Comparison of ENCODE assay signal across 23 cellular contexts in genomic region chr11:68579455-68579854, GRCh38.
DNase-seq lines count a peak whose midpoint lies in the region; ATAC-seq and TF ChIP-seq lines count a peak whose summit lies in the region.
"Had no signal": no experiment of that assay in that cellular context is flagged by ENCODE, and none has a peak within 500 bp of the region (broad histone marks: within the 10 kb centered on the region; RNA-seq: fewer than 3 reads in every experiment).

No MANE protein-coding gene starts in this region.

- ATAC-seq in PC-3 (peak; percentile 98), GM21423 (IDR thresholded peaks at IDR 0.05; ENCODE audit: unreplicated experiment) (no peak)
- ATAC-seq: activated CD8-positive, alpha-beta T cell treated with anti-CD3 and anti-CD28 coated beads for 36 hours; effector memory CD8-positive, alpha-beta T cell had no signal

- H3K79me2 ChIP-seq in PC-3 (ENCODE audit: low read length), result peaks cover 12% of the 10 kb centered on the region; the same call in 1 of the 2 replicates
- H3K79me2 ChIP-seq in osteoblast (ENCODE audit: insufficient read depth, low read length), result peaks cover 38% of the 10 kb centered on the region

- peaks cover 67% of the 10 kb centered on the region for H3K36me3 Mint-ChIP-seq in nephron progenitor cell (ENCODE audit: low read depth)
- peaks cover 62 to 94% of the 10 kb centered on the region in 2 donors for H3K36me3 Mint-ChIP-seq in CD4-positive, alpha-beta memory T cell

- H3K4me2 ChIP-seq in PC-3 (ENCODE audit: low read length) (peak overlapping the region; percentile 51), osteoblast (ENCODE audit: insufficient read depth, low read length) (no peak overlapping the region)
- H3K4me2 ChIP-seq: KMS-11 had no signal

- CTCF ChIA-PET in PC-3 (lab: Charles Lee), result no interaction called here
- CTCF ChIA-PET in CD4-positive, alpha-beta memory T cell (lab: Charles Lee; ENCODE audit: partially characterized antibody), result no interaction called here

- peak overlapping the region; percentile 17; the same call in 1 of the 2 replicates for H3K4me3 ChIP-seq in PC-3 (ENCODE audit: low read length)
- H3K4me3 ChIP-seq in epithelial cell of esophagus (ENCODE audit: low read length), result no peak overlapping the region
- H3K4me3 ChIP-seq in osteoblast (ENCODE audit: insufficient read depth, low read length), result no peak overlapping the region
- no peak overlapping the region for H3K4me3 ChIP-seq in CD4-positive, alpha-beta memory T cell (ENCODE audit: low read length in 2 of 2)
- H3K4me3 ChIP-seq: coronary artery, esophagus muscularis mucosa, transverse colon had no signal

- H3K27ac Mint-ChIP-seq in nephron progenitor cell, result no peak overlapping the region
- H3K27ac Mint-ChIP-seq in CD4-positive, alpha-beta memory T cell, result no peak overlapping the region

- no peaks in the 10 kb centered on the region for H3K27me3 Mint-ChIP-seq in nephron progenitor cell (ENCODE audit: low read depth, poor library complexity)
- H3K27me3 Mint-ChIP-seq in CD4-positive, alpha-beta memory T cell, result no peaks in the 10 kb centered on the region
- H3K27me3 Mint-ChIP-seq: activated CD8-positive, alpha-beta T cell treated with anti-CD3 and anti-CD28 coated beads for 36 hours; activated naive CD8-positive, alpha-beta T cell treated with anti-CD3 and anti-CD28 coated beads, Interleukin-2, amount 10 ng/mL, durations not matched to agents 7 days and 5 days; CD4-positive, CD25-positive, alpha-beta regulatory T cell; effector memory CD8-positive, alpha-beta T cell had no signal

- H3K9me3 ChIP-seq in PC-3 (ENCODE audit: low read length) (no peaks in the 10 kb centered on the region), osteoblast (ENCODE audit: low read depth, low read length) (no peaks in the 10 kb centered on the region)
- H3K9me3 ChIP-seq in CD4-positive, alpha-beta memory T cell (ENCODE audit: control insufficient read depth in 1 of 2, low read length in 2 of 2), result no peaks in the 10 kb centered on the region
- H3K9me3 ChIP-seq: esophagus muscularis mucosa, transverse colon had no signal

- H3K27me3 ChIP-seq in PC-3 (ENCODE audit: low read length) (no peaks in the 10 kb centered on the region), osteoblast (ENCODE audit: insufficient read depth, low read length) (no peaks in the 10 kb centered on the region)
- no peaks in the 10 kb centered on the region for H3K27me3 ChIP-seq in CD4-positive, alpha-beta memory T cell (ENCODE audit: insufficient read depth, low read length)
- H3K27me3 ChIP-seq: esophagus muscularis mucosa, transverse colon had no signal

- peaks cover 9% of the 10 kb centered on the region for H3F3A ChIP-seq in PC-3 (ENCODE audit: low read length, unreplicated experiment)

- peak overlapping the region; percentile 52 for H3K27ac ChIP-seq in PC-3 (ENCODE audit: low read length)
- H3K27ac ChIP-seq in osteoblast (ENCODE audit: low read depth, low read length), result no peak overlapping the region
- no peak overlapping the region for H3K27ac ChIP-seq in CD4-positive, alpha-beta memory T cell (ENCODE audit: low read depth, low read length)
- H3K27ac ChIP-seq: coronary artery, esophagus muscularis mucosa, KMS-11, transverse colon had no signal

- BruUV-seq in PC-3 (replicated peaks; lab: Mats Ljungman, UMichigan), result no TSS peak

- H3K4me3 Mint-ChIP-seq in nephron progenitor cell, result no peak overlapping the region
- H3K4me3 Mint-ChIP-seq in CD4-positive, alpha-beta memory T cell, result peak overlapping the region in 1 of 8 donors; percentile 5
- H3K4me3 Mint-ChIP-seq: activated CD8-positive, alpha-beta T cell treated with anti-CD3 and anti-CD28 coated beads for 36 hours; activated naive CD8-positive, alpha-beta T cell treated with anti-CD3 and anti-CD28 coated beads, Interleukin-2, amount 10 ng/mL, durations not matched to agents 7 days and 5 days; CD4-positive, CD25-positive, alpha-beta regulatory T cell; effector memory CD8-positive, alpha-beta T cell had no signal

- no peak for TF ChIP-seq CTCF in PC-3 (conservative IDR thresholded peaks at IDR 0.05; ENCODE audit: low read depth, low read length)
- TF ChIP-seq CTCF in epithelial cell of esophagus (IDR thresholded peaks at IDR 0.05; ENCODE audit: insufficient read depth, low read depth, low read length, missing control alignments), result no peak
- TF ChIP-seq CTCF in osteoblast (IDR thresholded peaks at IDR 0.05; ENCODE audit: extremely low read depth, low read depth, low read length), result no peak
- no peak for TF ChIP-seq CTCF in nephron progenitor cell (IDR thresholded peaks at IDR 0.05)

- DNase-seq in DMS53 (lab: John Stamatoyannopoulos, UW) (peak; percentile 91), PC-3 (peak; percentile 95), epithelial cell of esophagus (ENCODE audit: low read depth) (peak; percentile 60), osteoblast (ENCODE audit: insufficient read length, low spot score, missing footprints) (peak; percentile 54), nephron progenitor cell (no peak)
- no peak for DNase-seq in activated CD4-positive, CD25-positive, alpha-beta regulatory T cell (lab: John Stamatoyannopoulos, UW)
- DNase-seq in CD4-positive, alpha-beta memory T cell, result no peak
- DNase-seq: activated CD4-positive, CD25-positive, alpha-beta regulatory T cell treated with anti-CD3 and anti-CD28 coated beads, Interleukin-2, amount 50 U/mL, for 72 hours; activated CD8-positive, alpha-beta T cell treated with anti-CD3 and anti-CD28 coated beads for 36 hours; activated naive CD8-positive, alpha-beta T cell treated with anti-CD3 and anti-CD28 coated beads, Interleukin-2, amount 10 ng/mL, durations not matched to agents 7 days and 5 days; CD4-positive, CD25-positive, alpha-beta regulatory T cell; effector memory CD8-positive, alpha-beta T cell; glutamatergic neuron; GOT3; kidney glomerular epithelial cell; NCI-H1930; OCI-M1; SHP77; transverse colon had no signal

- intact Hi-C loops in PC-3 (cut with micrococcal nuclease), result loop anchor here (10.0 kb wide), 1 partner anchor 115 kb away; the partner anchor contains the start of gene PPP6R3
- intact Hi-C loops in CD4-positive, alpha-beta memory T cell (cut with micrococcal nuclease), result no loop called here

- H3K9me3 Mint-ChIP-seq in nephron progenitor cell, result no peaks in the 10 kb centered on the region
- H3K9me3 Mint-ChIP-seq in CD4-positive, alpha-beta memory T cell, result no peaks in the 10 kb centered on the region
- H3K9me3 Mint-ChIP-seq: activated CD8-positive, alpha-beta T cell treated with anti-CD3 and anti-CD28 coated beads for 36 hours; activated naive CD8-positive, alpha-beta T cell treated with anti-CD3 and anti-CD28 coated beads, Interleukin-2, amount 10 ng/mL, durations not matched to agents 7 days and 5 days; effector memory CD8-positive, alpha-beta T cell had no signal

- H3K36me3 ChIP-seq in PC-3 (ENCODE audit: low read depth, low read length) (peaks cover 75% of the 10 kb centered on the region), osteoblast (ENCODE audit: insufficient read depth, low read length) (peaks cover 63% of the 10 kb centered on the region)
- peaks cover 64% of the 10 kb centered on the region for H3K36me3 ChIP-seq in CD4-positive, alpha-beta memory T cell (ENCODE audit: insufficient read depth, low read length)

- H3K9me2 ChIP-seq in PC-3 (replicated peaks; ENCODE audit: low read length), result no peaks in the 10 kb centered on the region

- H2AFZ ChIP-seq in PC-3 (ENCODE audit: low read length) (no peak overlapping the region), osteoblast (ENCODE audit: low read length) (no peak overlapping the region)

- H3K4me1 ChIP-seq in PC-3 (ENCODE audit: insufficient read depth, low read length) (peaks cover 20% of the 10 kb centered on the region), osteoblast (ENCODE audit: insufficient read depth, low read length) (peaks cover 22% of the 10 kb centered on the region)
- H3K4me1 ChIP-seq in CD4-positive, alpha-beta memory T cell (ENCODE audit: insufficient read depth, low read length), result no peaks in the 10 kb centered on the region

- POLR2A ChIA-PET in PC-3 (lab: Charles Lee; ENCODE audit: unreplicated experiment), result no interaction called here
- POLR2A ChIA-PET in CD4-positive, alpha-beta memory T cell (lab: Charles Lee; ENCODE audit: partially characterized antibody), result no interaction called here

- H4K20me1 ChIP-seq in PC-3 (ENCODE audit: low read length) (peaks cover 58% of the 10 kb centered on the region), osteoblast (ENCODE audit: insufficient read depth, low read length) (peaks cover 11% of the 10 kb centered on the region)

- no peaks in the 10 kb centered on the region for H3K4me1 Mint-ChIP-seq in nephron progenitor cell
- peaks cover 6 to 13% (median 9%) of the 10 kb centered on the region in 4 donors for H3K4me1 Mint-ChIP-seq in CD4-positive, alpha-beta memory T cell

- H3K9ac ChIP-seq in PC-3 (ENCODE audit: low read length), result no peak overlapping the region
- H3K9ac ChIP-seq: KMS-11 had no signal

Comparison
In these comparisons a context has a peak if more than half of its experiments do, and no peak if none do; other contexts are left out.
1. DNase-seq: peak in DMS53 (single experiment), PC-3 (single experiment), epithelial cell of esophagus (single experiment) and osteoblast (single experiment); none in activated CD4-positive, CD25-positive, alpha-beta regulatory T cell (0 of 4), nephron progenitor cell (single experiment) and CD4-positive, alpha-beta memory T cell (0 of 5).